Comparison of ENCODE assay signal across 2 cellular contexts in genomic region chr14:91098591-91098990, GRCh38.
TF ChIP-seq lines count a peak whose summit lies in the region.

No MANE protein-coding gene starts in this region.

TF ChIP-seq in IMR-90, 13 proteins besides CTCF, POLR2A, EP300 and RAD21:
- TF ChIP-seq MAFK (IDR thresholded peaks at IDR 0.05; ENCODE audit: low read depth, low read length) (no peak), USF2 (IDR thresholded peaks at IDR 0.05; ENCODE audit: low read depth, low read length) (no peak), MAZ (IDR thresholded peaks at IDR 0.05; ENCODE audit: borderline replicate concordance, low read depth, low read length) (no peak), FOS (IDR thresholded peaks at IDR 0.05; ENCODE audit: low read depth, low read length) (no peak), BHLHE40 (IDR thresholded peaks at IDR 0.05; ENCODE audit: low read depth, low read length) (no peak), MXI1 (IDR thresholded peaks at IDR 0.05; ENCODE audit: borderline replicate concordance, low read depth, low read length) (no peak), CHD1 (IDR thresholded peaks at IDR 0.05; ENCODE audit: low read depth, low read length) (no peak), CEBPB (IDR thresholded peaks at IDR 0.05; ENCODE audit: low read depth, low read length) (no peak), RFX5 (IDR thresholded peaks at IDR 0.05; ENCODE audit: low read depth, low read length) (no peak), RCOR1 (IDR thresholded peaks at IDR 0.05; ENCODE audit: insufficient replicate concordance, low read length) (no peak)
- TF ChIP-seq, protein P1, sequence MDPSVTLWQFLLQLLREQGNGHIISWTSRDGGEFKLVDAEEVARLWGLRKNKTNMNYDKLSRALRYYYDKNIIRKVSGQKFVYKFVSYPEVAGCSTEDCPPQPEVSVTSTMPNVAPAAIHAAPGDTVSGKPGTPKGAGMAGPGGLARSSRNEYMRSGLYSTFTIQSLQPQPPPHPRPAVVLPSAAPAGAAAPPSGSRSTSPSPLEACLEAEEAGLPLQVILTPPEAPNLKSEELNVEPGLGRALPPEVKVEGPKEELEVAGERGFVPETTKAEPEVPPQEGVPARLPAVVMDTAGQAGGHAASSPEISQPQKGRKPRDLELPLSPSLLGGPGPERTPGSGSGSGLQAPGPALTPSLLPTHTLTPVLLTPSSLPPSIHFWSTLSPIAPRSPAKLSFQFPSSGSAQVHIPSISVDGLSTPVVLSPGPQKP (IDR thresholded peaks at IDR 0.05; ENCODE audit: borderline replicate concordance, low read depth, low read length) = no peak
TF ChIP-seq in IMR-90: peak in this region for 0.

TF ChIP-seq in H1, 55 proteins besides CTCF, POLR2A, EP300 and RAD21:
- TF ChIP-seq ZNF274 (IDR thresholded peaks at IDR 0.05; ENCODE audit: borderline replicate concordance, extremely low read depth, low read length) (no peak), SP1 (IDR thresholded peaks at IDR 0.05; ENCODE audit: low read depth, low read length) (no peak), CEBPB (IDR thresholded peaks at IDR 0.05; ENCODE audit: low read depth, low read length) (no peak), TAF7 (optimal IDR thresholded peaks at IDR 0.05; ENCODE audit: borderline replicate concordance, low read depth, low read length) (no peak), TEAD4 (IDR thresholded peaks at IDR 0.05; ENCODE audit: low read depth, low read length) (no peak), SP4 (IDR thresholded peaks at IDR 0.05; ENCODE audit: low read length) (no peak), RXRA (IDR thresholded peaks at IDR 0.05; ENCODE audit: insufficient read depth, low read depth, low read length) (no peak), RFX5 (IDR thresholded peaks at IDR 0.05; ENCODE audit: borderline replicate concordance, low read depth, low read length) (no peak)
